In the genomic region with DNA sequence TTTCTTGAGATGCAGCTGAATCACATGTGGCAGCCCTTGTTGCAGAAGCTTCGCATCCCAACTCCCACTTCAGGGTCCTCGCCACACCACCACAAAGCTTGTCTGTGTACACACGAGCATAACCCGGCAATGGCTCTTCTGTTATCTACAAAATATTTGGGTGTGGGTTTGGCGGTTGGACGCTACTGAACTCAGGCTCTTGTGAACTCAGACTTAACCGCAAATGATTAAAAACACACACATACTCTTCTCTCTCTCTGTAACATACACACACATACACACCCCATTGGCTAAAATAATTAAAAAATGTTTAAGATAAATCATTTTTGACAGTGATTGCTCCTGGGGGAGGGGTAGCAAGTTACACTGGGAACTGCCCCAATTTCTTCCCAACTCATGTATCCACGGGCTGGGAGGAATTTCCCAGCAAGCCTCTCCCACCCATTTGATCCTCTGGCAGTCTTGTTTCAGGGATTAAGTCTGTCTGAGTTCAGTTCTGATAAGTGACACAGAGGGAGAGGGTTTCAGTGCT, we compare ENCODE assay signal across 10 cellular contexts.
DNase-seq lines count a peak whose midpoint lies in the region; ATAC-seq and TF ChIP-seq lines count a peak whose summit lies in the region.
"Had no signal": no experiment of that assay in that cellular context is flagged by ENCODE, and none has a peak within 500 bp of the region (broad histone marks: within the 10 kb centered on the region; RNA-seq: fewer than 3 reads in every experiment).

No MANE protein-coding gene starts in this region.

- ATAC-seq in body of pancreas (peak; percentile 46), left lung (peak; percentile 82), aorta (ENCODE audit: low FRiP score) (no peak)
- no peak for ATAC-seq in activated T-cell treated with anti-CD3 and anti-CD28 coated beads, Interleukin-2, amount 50 U/mL, for 72 hours (replicated peaks in 1 of 2)

- 59% methylated on average over 8 of the region's 8 CpGs for WGBS in body of pancreas, 2 donors
- WGBS in aorta, 2 donors, result 71 to 72% methylated on average over 8 of the region's 8 CpGs

- H3K27ac ChIP-seq in body of pancreas (peak overlapping the region in 1 of 4 donors; percentile 55), left lung (no peak overlapping the region), aorta (ENCODE audit: low read depth in 1 of 2, low read length in 2 of 2) (no peak overlapping the region)
- H3K27ac ChIP-seq: adrenal gland had no signal

- no peaks in the 10 kb centered on the region for H4K20me1 ChIP-seq in Loucy (ENCODE audit: insufficient read depth, low read length, poor library complexity, severe bottlenecking)

- TF ChIP-seq POLR2A in body of pancreas (IDR thresholded peaks at IDR 0.05), result no peak

- no peaks in the 10 kb centered on the region for H3K4me1 Mint-ChIP-seq in T-helper 2 cell treated with Interferon-gamma antibody and Interleukin-4, amounts not matched to agents 5 μg/mL and 100 μg/mL, for 36 hours (ENCODE audit: low read depth)
- no peaks in the 10 kb centered on the region for H3K4me1 Mint-ChIP-seq in activated T-cell treated with anti-CD3 and anti-CD28 coated beads, Interleukin-2, amount 50 U/mL, for 72 hours (ENCODE audit: low read depth)

- peaks cover 24% of the 10 kb centered on the region for H3F3A ChIP-seq in Loucy (ENCODE audit: low read depth)

- H3K79me2 ChIP-seq in Loucy (ENCODE audit: insufficient read depth, low read length), result no peaks in the 10 kb centered on the region

- no peak overlapping the region for H3K4me3 Mint-ChIP-seq in T-helper 2 cell treated with Interferon-gamma antibody and Interleukin-4, amounts not matched to agents 5 μg/mL and 100 μg/mL, for 36 hours
- H3K4me3 Mint-ChIP-seq in activated T-cell treated with anti-CD3 and anti-CD28 coated beads, Interleukin-2, amount 50 U/mL, for 72 hours, result no peak overlapping the region

- H3K27me3 ChIP-seq in Loucy (ENCODE audit: insufficient read depth, low read length, poor library complexity, severe bottlenecking), result no peaks in the 10 kb centered on the region
- H3K27me3 ChIP-seq in body of pancreas, result no peaks in the 10 kb centered on the region
- no peaks in the 10 kb centered on the region for H3K27me3 ChIP-seq in left lung
- H3K27me3 ChIP-seq in aorta (ENCODE audit: control insufficient read depth in 1 of 2, insufficient read depth in 2 of 2, low read length in 1 of 2), result no peaks in the 10 kb centered on the region
- H3K27me3 ChIP-seq: adrenal gland had no signal

- H3K4me1 ChIP-seq in Loucy (ENCODE audit: insufficient read depth, low read length, poor library complexity, severe bottlenecking) (peaks cover 64% of the 10 kb centered on the region), body of pancreas (peaks cover 12% of the 10 kb centered on the region), left lung (peaks cover 0 to 9% of the 10 kb centered on the region in 2 donors), aorta (ENCODE audit: control insufficient read depth in 1 of 2, insufficient read depth in 2 of 2, low read length in 2 of 2) (no peaks in the 10 kb centered on the region)
- H3K4me1 ChIP-seq: adrenal gland had no signal

- TF ChIP-seq CTCF in Loucy (conservative IDR thresholded peaks at IDR 0.05; ENCODE audit: low read length) (no peak), body of pancreas (IDR thresholded peaks at IDR 0.05) (no peak), left lung (IDR thresholded peaks at IDR 0.05) (no peak)

- H3K4me3 ChIP-seq in Loucy (ENCODE audit: low read length, poor library complexity, severe bottlenecking) (peak overlapping the region; percentile 47), body of pancreas (no peak overlapping the region), left lung (no peak overlapping the region), aorta (ENCODE audit: low read length in 2 of 2) (no peak overlapping the region)
- H3K4me3 ChIP-seq: adrenal gland had no signal

- H3K36me3 Mint-ChIP-seq in T-helper 2 cell treated with Interferon-gamma antibody and Interleukin-4, amounts not matched to agents 5 μg/mL and 100 μg/mL, for 36 hours (ENCODE audit: low read depth), result no peaks in the 10 kb centered on the region
- no peaks in the 10 kb centered on the region for H3K36me3 Mint-ChIP-seq in activated T-cell treated with anti-CD3 and anti-CD28 coated beads, Interleukin-2, amount 50 U/mL, for 72 hours (ENCODE audit: insufficient read depth in 2 of 2)

- H3K27me3 Mint-ChIP-seq in T-helper 2 cell treated with Interferon-gamma antibody and Interleukin-4, amounts not matched to agents 5 μg/mL and 100 μg/mL, for 36 hours (ENCODE audit: low read depth), result peaks cover 10% of the 10 kb centered on the region
- H3K27me3 Mint-ChIP-seq in activated T-cell treated with anti-CD3 and anti-CD28 coated beads, Interleukin-2, amount 50 U/mL, for 72 hours (ENCODE audit: low read depth), result peaks cover 18% of the 10 kb centered on the region

- no peaks in the 10 kb centered on the region for H3K9me3 Mint-ChIP-seq in T-helper 2 cell treated with Interferon-gamma antibody and Interleukin-4, amounts not matched to agents 5 μg/mL and 100 μg/mL, for 36 hours
- peaks cover 0 to 8% of the 10 kb centered on the region in 2 donors for H3K9me3 Mint-ChIP-seq in activated T-cell treated with anti-CD3 and anti-CD28 coated beads, Interleukin-2, amount 50 U/mL, for 72 hours

- peak; percentile 53 for DNase-seq in AG20443 (ENCODE audit: low spot score)
- DNase-seq in body of pancreas, result no peak
- DNase-seq in left lung, result peak in 1 of 2 donors; percentile 49
- no peak for DNase-seq in activated CD4-positive, alpha-beta T cell treated with anti-CD3 and anti-CD28 coated beads, Interleukin-2, amount 50 U/mL, for 48 hours
- DNase-seq in aorta, result no peak
- DNase-seq in T-helper 2 cell treated with Interferon-gamma antibody and Interleukin-4, amounts not matched to agents 5 μg/mL and 100 μg/mL, for 36 hours (ENCODE audit: low spot score), result no peak
- DNase-seq in activated T-cell treated with anti-CD3 and anti-CD28 coated beads, Interleukin-2, amount 50 U/mL, for 72 hours, result no peak
- DNase-seq: adrenal gland, KG1 had no signal

- peak overlapping the region; percentile 79 for H3K4me2 ChIP-seq in Loucy (ENCODE audit: low read depth, low read length, poor library complexity, severe bottlenecking)

- no peak overlapping the region for H3K27ac Mint-ChIP-seq in T-helper 2 cell treated with Interferon-gamma antibody and Interleukin-4, amounts not matched to agents 5 μg/mL and 100 μg/mL, for 36 hours
- H3K27ac Mint-ChIP-seq in activated T-cell treated with anti-CD3 and anti-CD28 coated beads, Interleukin-2, amount 50 U/mL, for 72 hours, result no peak overlapping the region

- H3K9me2 ChIP-seq in Loucy (replicated peaks; ENCODE audit: low read depth, low read length), result no peaks in the 10 kb centered on the region

- peak overlapping the region; percentile 59 for H3K9ac ChIP-seq in Loucy (ENCODE audit: low read depth, low read length, poor library complexity, severe bottlenecking)

- H2AFZ ChIP-seq in Loucy (ENCODE audit: low read length), result no peak overlapping the region

- H3K36me3 ChIP-seq in Loucy (ENCODE audit: insufficient read depth, low read length) (no peaks in the 10 kb centered on the region), body of pancreas (replicated peaks in 1 of 2; ENCODE audit: insufficient read depth in 1 of 2, low read depth in 2 of 2) (no peaks in the 10 kb centered on the region), left lung (no peaks in the 10 kb centered on the region), aorta (ENCODE audit: control insufficient read depth in 1 of 2, insufficient read depth in 2 of 2, low read length in 1 of 2) (no peaks in the 10 kb centered on the region)
- H3K36me3 ChIP-seq: adrenal gland had no signal

- intact Hi-C loops in body of pancreas (cut with DNase I), result no loop called here
- intact Hi-C loops in left lung (cut with DNase I), result no loop called here
- intact Hi-C loops in aorta (cut with DNase I), result no loop called here

- H3K9me3 ChIP-seq in Loucy (ENCODE audit: insufficient read depth, low read depth, low read length), result peaks cover 4% of the 10 kb centered on the region; the same call in 1 of the 2 replicates
- no peaks in the 10 kb centered on the region for H3K9me3 ChIP-seq in body of pancreas
- no peaks in the 10 kb centered on the region for H3K9me3 ChIP-seq in left lung
- peaks cover 1% of the 10 kb centered on the region for H3K9me3 ChIP-seq in aorta (ENCODE audit: control insufficient read depth, low read length)
- H3K9me3 ChIP-seq: adrenal gland had no signal

Comparison
In these comparisons a context has a peak if more than half of its experiments do, and no peak if none do; other contexts are left out.
1. ATAC-seq: peak in body of pancreas (single experiment) and left lung (single experiment); none in aorta (single experiment) and activated T-cell treated with anti-CD3 and anti-CD28 coated beads, Interleukin-2, amount 50 U/mL, for 72 hours (0 of 2).